20 cellular contexts compared by ENCODE assay signal in genomic region chr6:54875539-54875938, GRCh38. TPM values are rescaled to one million over a fixed set of nuclear protein-coding genes. Genes with fewer than 3 reads are reported as not detected.
DNase-seq lines count a peak whose midpoint lies in the region; ATAC-seq and TF ChIP-seq lines count a peak whose summit lies in the region.
"Had no signal": no experiment of that assay in that cellular context is flagged by ENCODE, and none has a peak within 500 bp of the region (broad histone marks: within the 10 kb centered on the region; RNA-seq: fewer than 3 reads in every experiment).

No MANE protein-coding gene starts in this region.

- ATAC-seq in HCT116 (no peak), PC-3 (no peak), foreskin keratinocyte (no peak), HG03469 (IDR thresholded peaks at IDR 0.05; ENCODE audit: unreplicated experiment) (no peak)

- BruUV-seq in HCT116 (replicated peaks; lab: Mats Ljungman, UMichigan) (no TSS peak), PC-3 (replicated peaks; lab: Mats Ljungman, UMichigan) (no TSS peak)

- H3K36me3 ChIP-seq in HCT116 (ENCODE audit: control insufficient read depth in 1 of 2, insufficient read depth in 2 of 2, low read length in 2 of 2) (0 out of 4 replicates have a peak, but pooled peaks cover 0 to 2% of the 10 kb centered on the region in 2 experiments), PC-3 (ENCODE audit: low read depth, low read length) (no peaks in the 10 kb centered on the region)

- no peak for TF ChIP-seq POLR2A in HCT116 (IDR thresholded peaks at IDR 0.05; ENCODE audit: borderline replicate concordance, extremely low read depth, insufficient read depth, insufficient read length)

- H3K79me2 ChIP-seq in HCT116 (ENCODE audit: insufficient read depth, low read length), result peaks cover 6% of the 10 kb centered on the region; the same call in 1 of the 2 replicates
- H3K79me2 ChIP-seq in PC-3 (ENCODE audit: low read length), result no peaks in the 10 kb centered on the region

- H3K27ac ChIP-seq in HCT116 (ENCODE audit: low read depth, low read length) (peak overlapping the region; percentile 69; the same call in 1 of the 2 replicates), PC-3 (ENCODE audit: low read length) (peak overlapping the region; percentile 90), foreskin keratinocyte (peak overlapping the region; percentile 79)
- H3K27ac ChIP-seq: C4-2B had no signal

- TF ChIP-seq CTCF in HCT116 (IDR thresholded peaks at IDR 0.05 in 2 of 3, conservative IDR thresholded peaks at IDR 0.05 in 1 of 3; ENCODE audit: borderline replicate concordance in 1 of 3, insufficient read depth in 1 of 3, low read depth in 2 of 3, low read length in 2 of 3), result no peak
- no peak for TF ChIP-seq CTCF in PC-3 (conservative IDR thresholded peaks at IDR 0.05; ENCODE audit: low read depth, low read length)
- TF ChIP-seq CTCF in foreskin keratinocyte (conservative IDR thresholded peaks at IDR 0.05), result no peak
- TF ChIP-seq CTCF in progenitor cell of endocrine pancreas (IDR thresholded peaks at IDR 0.05; ENCODE audit: unreplicated experiment), result no peak

- H3K9ac ChIP-seq in HCT116 (ENCODE audit: low read length), result peak overlapping the region; percentile 41
- H3K9ac ChIP-seq in PC-3 (ENCODE audit: low read length), result peak overlapping the region; percentile 24

- no peak overlapping the region for H3K4me3 Mint-ChIP-seq in progenitor cell of endocrine pancreas (ENCODE audit: low read depth)
- H3K4me3 Mint-ChIP-seq: CD4-positive, alpha-beta T cell had no signal

- H3K4me1 Mint-ChIP-seq in progenitor cell of endocrine pancreas (ENCODE audit: low read depth), result peaks cover 12% of the 10 kb centered on the region

- peaks cover 3% of the 10 kb centered on the region for H3K9me3 Mint-ChIP-seq in progenitor cell of endocrine pancreas (ENCODE audit: low read depth)
- H3K9me3 Mint-ChIP-seq: CD4-positive, alpha-beta T cell had no signal

- H4K20me1 ChIP-seq in HCT116 (ENCODE audit: insufficient read depth) (no peaks in the 10 kb centered on the region), PC-3 (ENCODE audit: low read length) (no peaks in the 10 kb centered on the region)

- no peaks in the 10 kb centered on the region for H3K9me2 ChIP-seq in HCT116 (ENCODE audit: insufficient read depth)
- H3K9me2 ChIP-seq in PC-3 (replicated peaks; ENCODE audit: low read length), result no peaks in the 10 kb centered on the region

- POLR2A ChIA-PET in HCT116 (lab: Charles Lee), result no interaction called here
- POLR2A ChIA-PET in PC-3 (lab: Charles Lee; ENCODE audit: unreplicated experiment), result no interaction called here

- RAD21 ChIA-PET in HCT116 (lab: Charles Lee; ENCODE audit: low non-redundant PET in 1 of 2, low total read pairs in 2 of 2, uncharacterized antibody in 2 of 2, unreplicated experiment in 2 of 2), result no interaction called here

- H3K27me3 ChIP-seq in HCT116 (ENCODE audit: insufficient read depth, low read length) (no peaks in the 10 kb centered on the region), PC-3 (ENCODE audit: low read length) (no peaks in the 10 kb centered on the region), foreskin keratinocyte (no peaks in the 10 kb centered on the region)

- H3K4me3 ChIP-seq in HCT116 (replicated peaks in 1 of 2; ENCODE audit: low read depth in 1 of 2, low read length in 2 of 2), result peak overlapping the region in 1 of 2 experiments; percentile 30; a peak in 1 of 4 replicates
- no peak overlapping the region for H3K4me3 ChIP-seq in PC-3 (ENCODE audit: low read length)

- no peaks in the 10 kb centered on the region for H3F3A ChIP-seq in PC-3 (ENCODE audit: low read length, unreplicated experiment)

- DNase-seq in HCT116 (ENCODE audit: low read depth, low spot score), result no peak
- DNase-seq in PC-3, result no peak
- no peak for DNase-seq in foreskin keratinocyte
- no peak for DNase-seq in progenitor cell of endocrine pancreas (ENCODE audit: low spot score, unreplicated experiment)
- DNase-seq in cerebellum (ENCODE audit: low spot score), result no peak
- DNase-seq in HPDE6-E6E7 (ENCODE audit: extremely low spot score), result no peak
- no peak for DNase-seq in AG20443 (ENCODE audit: low spot score)
- DNase-seq: ACHN; AML-193; Caco-2; CD4-positive, alpha-beta T cell; DMS153; DMS79 treated with DMSO at 0.1 percent for 48 hours; GF-D8; GOT3; H7; KG1 had no signal

- H3K4me2 ChIP-seq in HCT116 (ENCODE audit: low read length) (peak overlapping the region; percentile 66), PC-3 (ENCODE audit: low read length) (no peak overlapping the region)

- no peaks in the 10 kb centered on the region for H3K9me3 ChIP-seq in HCT116 (ENCODE audit: control insufficient read depth in 1 of 2, insufficient read depth in 1 of 2, low read depth in 1 of 2, low read length in 2 of 2)
- H3K9me3 ChIP-seq in PC-3 (ENCODE audit: low read length), result no peaks in the 10 kb centered on the region
- H3K9me3 ChIP-seq: Caco-2 had no signal

- H3K4me1 ChIP-seq in HCT116 (ENCODE audit: control insufficient read depth in 1 of 2, insufficient read depth in 2 of 2, low read length in 2 of 2), result peaks cover 45 to 81% of the 10 kb centered on the region in 2 experiments
- peaks cover 33% of the 10 kb centered on the region for H3K4me1 ChIP-seq in PC-3 (ENCODE audit: insufficient read depth, low read length)
- peaks cover 40% of the 10 kb centered on the region for H3K4me1 ChIP-seq in foreskin keratinocyte

- CTCF ChIA-PET in HCT116 (lab: Charles Lee) (no interaction called here), PC-3 (lab: Charles Lee) (no interaction called here)

- H3K27me3 Mint-ChIP-seq in progenitor cell of endocrine pancreas, result no peaks in the 10 kb centered on the region
- H3K27me3 Mint-ChIP-seq: CD4-positive, alpha-beta T cell had no signal

- H2AFZ ChIP-seq in HCT116 (ENCODE audit: low read depth, low read length, poor library complexity, severe bottlenecking) (no peak overlapping the region), PC-3 (ENCODE audit: low read length) (no peak overlapping the region)

- intact Hi-C loops in HCT116 (cut with micrococcal nuclease), result loop anchor here (2.0 to 10.0 kb wide), 4 partner anchors 29 to 888 kb away; partner anchors contain the start of gene FAM83B
- intact Hi-C loops in PC-3 (cut with micrococcal nuclease), result loop anchor here (5.0 to 10.0 kb wide), 3 partner anchors 42 to 367 kb away; no protein-coding TSS in a partner anchor

- no peak for TF ChIP-seq RAD21 in HCT116 (IDR thresholded peaks at IDR 0.05; ENCODE audit: low read depth)

- H3K36me3 Mint-ChIP-seq in progenitor cell of endocrine pancreas (ENCODE audit: insufficient read depth), result peaks cover 1% of the 10 kb centered on the region

- H3K27ac Mint-ChIP-seq in progenitor cell of endocrine pancreas, result peak overlapping the region; percentile 1
- H3K27ac Mint-ChIP-seq: CD4-positive, alpha-beta T cell had no signal

TF ChIP-seq in HCT116, 20 proteins besides CTCF, POLR2A, EP300 and RAD21:
- TF ChIP-seq JUND (IDR thresholded peaks at IDR 0.05) (no peak), FOSL1 (IDR thresholded peaks at IDR 0.05; ENCODE audit: low read depth) (no peak)

RNA-seq across cellular contexts. Expression of gene FAM83B, which starts 29.0 kb away (rescaled TPM):
- total RNA-seq in HCT116 (2021; ENCODE audit: unreplicated experiment), result 16.9 TPM
- 3.2 and 3.6 TPM in 2 replicates for polyA plus RNA-seq in HCT116 (2012)
- total RNA-seq in PC-3 (2014; rRNA removed), result 0.07 and 0.29 TPM in 2 replicates
- total RNA-seq in foreskin keratinocyte, result 42.6 and 44.2 TPM in 2 replicates
- polyA plus RNA-seq in foreskin keratinocyte, result 1.1 and 1.9 TPM in 2 replicates
- total RNA-seq in progenitor cell of endocrine pancreas, result 16.1 and 17.4 TPM in 2 replicates
- 0.64 TPM for total RNA-seq in cerebellum
- total RNA-seq: CD4-positive, alpha-beta T cell had no signal
- polyA plus RNA-seq: BJ had no signal

Comparison
In these comparisons a context has a peak if more than half of its experiments do, and no peak if none do; other contexts are left out.
1. RNA of gene FAM83B, which starts 29.0 kb away (total RNA-seq): 42.6 to 44.2 TPM in foreskin keratinocyte, 16.1 to 17.4 TPM in progenitor cell of endocrine pancreas and 16.9 TPM in HCT116 (single experiment); 0.64 TPM in cerebellum (single experiment) and 0.07 to 0.29 TPM in PC-3; every median in the first group is over 10 times any median in the second.
2. Peak in every context shown above with its lines, with median percentiles within 50 percentile points of each other: H3K27ac ChIP-seq.